1 cellular context compared by ENCODE assay signal in the genomic region with DNA sequence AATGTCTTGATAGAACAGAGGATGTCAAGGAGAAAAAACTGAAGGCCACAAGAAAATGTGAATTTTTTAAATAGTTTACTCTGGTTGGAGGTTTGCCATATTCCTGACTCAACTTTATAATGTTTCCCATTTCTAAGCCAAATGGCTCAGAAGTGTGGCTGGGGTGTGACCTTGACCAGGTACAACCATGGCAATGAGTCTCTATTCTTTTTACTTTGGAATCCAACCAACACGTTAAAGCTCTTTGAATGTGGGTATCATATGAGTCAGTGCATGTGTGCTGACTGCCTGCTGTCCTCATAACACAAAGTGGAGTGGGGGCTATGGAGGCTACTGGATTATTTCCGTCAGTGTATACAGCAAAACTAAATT.
A peak's percentile ranks its signal among the peaks of the same experiment; 100 is the strongest.
TF ChIP-seq lines count a peak whose summit lies in the region.

No MANE protein-coding gene starts in this region.

TF ChIP-seq in HepG2, 621 proteins besides CTCF, POLR2A, EP300 and RAD21 (continued from another document and continues in another):
- TF ChIP-seq, protein P1, sequence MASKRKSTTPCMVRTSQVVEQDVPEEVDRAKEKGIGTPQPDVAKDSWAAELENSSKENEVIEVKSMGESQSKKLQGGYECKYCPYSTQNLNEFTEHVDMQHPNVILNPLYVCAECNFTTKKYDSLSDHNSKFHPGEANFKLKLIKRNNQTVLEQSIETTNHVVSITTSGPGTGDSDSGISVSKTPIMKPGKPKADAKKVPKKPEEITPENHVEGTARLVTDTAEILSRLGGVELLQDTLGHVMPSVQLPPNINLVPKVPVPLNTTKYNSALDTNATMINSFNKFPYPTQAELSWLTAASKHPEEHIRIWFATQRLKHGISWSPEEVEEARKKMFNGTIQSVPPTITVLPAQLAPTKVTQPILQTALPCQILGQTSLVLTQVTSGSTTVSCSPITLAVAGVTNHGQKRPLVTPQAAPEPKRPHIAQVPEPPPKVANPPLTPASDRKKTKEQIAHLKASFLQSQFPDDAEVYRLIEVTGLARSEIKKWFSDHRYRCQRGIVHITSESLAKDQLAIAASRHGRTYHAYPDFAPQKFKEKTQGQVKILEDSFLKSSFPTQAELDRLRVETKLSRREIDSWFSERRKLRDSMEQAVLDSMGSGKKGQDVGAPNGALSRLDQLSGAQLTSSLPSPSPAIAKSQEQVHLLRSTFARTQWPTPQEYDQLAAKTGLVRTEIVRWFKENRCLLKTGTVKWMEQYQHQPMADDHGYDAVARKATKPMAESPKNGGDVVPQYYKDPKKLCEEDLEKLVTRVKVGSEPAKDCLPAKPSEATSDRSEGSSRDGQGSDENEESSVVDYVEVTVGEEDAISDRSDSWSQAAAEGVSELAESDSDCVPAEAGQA (IDR thresholded peaks at IDR 0.05; ENCODE audit: low read depth): no peak
- TF ChIP-seq, protein P1 (CRISPR knock-in tag; IDR thresholded peaks at IDR 0.05; ENCODE audit: borderline replicate concordance): no peak
- TF ChIP-seq, protein P2, sequence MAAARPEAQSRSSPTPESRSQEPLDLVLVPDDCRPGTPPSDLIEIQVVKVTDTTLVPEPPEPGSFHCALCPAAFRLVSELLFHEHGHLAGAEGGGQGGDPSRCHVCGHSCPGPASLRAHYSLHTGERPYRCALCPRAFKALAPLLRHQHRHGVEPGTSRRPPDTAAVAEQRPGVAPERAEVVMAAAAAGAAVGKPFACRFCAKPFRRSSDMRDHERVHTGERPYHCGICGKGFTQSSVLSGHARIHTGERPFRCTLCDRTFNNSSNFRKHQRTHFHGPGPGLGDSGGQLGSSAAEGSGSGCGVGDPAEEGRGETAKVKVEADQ (CRISPR knock-in tag; IDR thresholded peaks at IDR 0.05; ENCODE audit: borderline replicate concordance): no peak
- TF ChIP-seq HOXD1 (CRISPR knock-in tag; IDR thresholded peaks at IDR 0.05) (no peak), ATM (IDR thresholded peaks at IDR 0.05; ENCODE audit: borderline replicate concordance) (no peak), ZNF616 (CRISPR knock-in tag; IDR thresholded peaks at IDR 0.05; ENCODE audit: low read depth) (no peak), GATAD2A (CRISPR knock-in tag; IDR thresholded peaks at IDR 0.05) (0 out of 2 replicates have a peak, but pooled peaks have one; percentile 11), ZKSCAN8 (CRISPR knock-in tag; IDR thresholded peaks at IDR 0.05; ENCODE audit: borderline replicate concordance) (no peak), SOX13 (IDR thresholded peaks at IDR 0.05) (no peak), SOX13 (CRISPR knock-in tag; conservative IDR thresholded peaks at IDR 0.05 in 1 of 2, IDR thresholded peaks at IDR 0.05 in 1 of 2) (peak in 1 of 2 experiments; percentile 10; a peak in 1 of 4 replicates), POGZ (CRISPR knock-in tag; IDR thresholded peaks at IDR 0.05) (0 out of 2 replicates have a peak, but pooled peaks have one; percentile 7), SMAD3 (CRISPR knock-in tag; IDR thresholded peaks at IDR 0.05) (peak; percentile 29; the same call in 1 of the 2 replicates), ERF (CRISPR knock-in tag; IDR thresholded peaks at IDR 0.05) (0 out of 2 replicates have a peak, but pooled peaks have one; percentile 6), SAP130 (CRISPR knock-in tag; IDR thresholded peaks at IDR 0.05; ENCODE audit: low read depth) (peak; percentile 39; the same call in 1 of the 2 replicates), ATAD3A (CRISPR knock-in tag; IDR thresholded peaks at IDR 0.05) (no peak), SP4 (CRISPR knock-in tag; IDR thresholded peaks at IDR 0.05) (no peak), FOSL2 (CRISPR knock-in tag; IDR thresholded peaks at IDR 0.05) (peak; percentile 72), ZNF484 (CRISPR knock-in tag; IDR thresholded peaks at IDR 0.05; ENCODE audit: borderline replicate concordance, low read depth) (no peak), HDAC1 (CRISPR knock-in tag; IDR thresholded peaks at IDR 0.05) (no peak), SMARCC2 (IDR thresholded peaks at IDR 0.05) (no peak), CEBPB (IDR thresholded peaks at IDR 0.05; ENCODE audit: borderline replicate concordance, low read depth, low read length) (no peak), ESRRA (CRISPR knock-in tag; IDR thresholded peaks at IDR 0.05; ENCODE audit: low read depth) (no peak), DMAP1 (CRISPR knock-in tag; IDR thresholded peaks at IDR 0.05) (no peak), HMG20A (CRISPR knock-in tag; IDR thresholded peaks at IDR 0.05; ENCODE audit: borderline replicate concordance) (peak; percentile 24; the same call in 1 of the 2 replicates), PHF5A (CRISPR knock-in tag; IDR thresholded peaks at IDR 0.05; ENCODE audit: low read depth, unreplicated experiment) (no peak), DPF2 (CRISPR knock-in tag; IDR thresholded peaks at IDR 0.05; ENCODE audit: borderline replicate concordance, low read depth) (no peak)
- TF ChIP-seq, protein P3, sequence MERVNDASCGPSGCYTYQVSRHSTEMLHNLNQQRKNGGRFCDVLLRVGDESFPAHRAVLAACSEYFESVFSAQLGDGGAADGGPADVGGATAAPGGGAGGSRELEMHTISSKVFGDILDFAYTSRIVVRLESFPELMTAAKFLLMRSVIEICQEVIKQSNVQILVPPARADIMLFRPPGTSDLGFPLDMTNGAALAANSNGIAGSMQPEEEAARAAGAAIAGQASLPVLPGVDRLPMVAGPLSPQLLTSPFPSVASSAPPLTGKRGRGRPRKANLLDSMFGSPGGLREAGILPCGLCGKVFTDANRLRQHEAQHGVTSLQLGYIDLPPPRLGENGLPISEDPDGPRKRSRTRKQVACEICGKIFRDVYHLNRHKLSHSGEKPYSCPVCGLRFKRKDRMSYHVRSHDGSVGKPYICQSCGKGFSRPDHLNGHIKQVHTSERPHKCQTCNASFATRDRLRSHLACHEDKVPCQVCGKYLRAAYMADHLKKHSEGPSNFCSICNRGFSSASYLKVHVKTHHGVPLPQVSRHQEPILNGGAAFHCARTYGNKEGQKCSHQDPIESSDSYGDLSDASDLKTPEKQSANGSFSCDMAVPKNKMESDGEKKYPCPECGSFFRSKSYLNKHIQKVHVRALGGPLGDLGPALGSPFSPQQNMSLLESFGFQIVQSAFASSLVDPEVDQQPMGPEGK (CRISPR knock-in tag; IDR thresholded peaks at IDR 0.05): 0 out of 2 replicates have a peak, but pooled peaks have one; percentile 14
- TF ChIP-seq, protein P4, sequence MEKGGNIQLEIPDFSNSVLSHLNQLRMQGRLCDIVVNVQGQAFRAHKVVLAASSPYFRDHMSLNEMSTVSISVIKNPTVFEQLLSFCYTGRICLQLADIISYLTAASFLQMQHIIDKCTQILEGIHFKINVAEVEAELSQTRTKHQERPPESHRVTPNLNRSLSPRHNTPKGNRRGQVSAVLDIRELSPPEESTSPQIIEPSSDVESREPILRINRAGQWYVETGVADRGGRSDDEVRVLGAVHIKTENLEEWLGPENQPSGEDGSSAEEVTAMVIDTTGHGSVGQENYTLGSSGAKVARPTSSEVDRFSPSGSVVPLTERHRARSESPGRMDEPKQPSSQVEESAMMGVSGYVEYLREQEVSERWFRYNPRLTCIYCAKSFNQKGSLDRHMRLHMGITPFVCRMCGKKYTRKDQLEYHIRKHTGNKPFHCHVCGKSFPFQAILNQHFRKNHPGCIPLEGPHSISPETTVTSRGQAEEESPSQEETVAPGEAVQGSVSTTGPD (CRISPR knock-in tag; IDR thresholded peaks at IDR 0.05): 0 out of 2 replicates have a peak, but pooled peaks have one; percentile 71
- TF ChIP-seq, protein P5, sequence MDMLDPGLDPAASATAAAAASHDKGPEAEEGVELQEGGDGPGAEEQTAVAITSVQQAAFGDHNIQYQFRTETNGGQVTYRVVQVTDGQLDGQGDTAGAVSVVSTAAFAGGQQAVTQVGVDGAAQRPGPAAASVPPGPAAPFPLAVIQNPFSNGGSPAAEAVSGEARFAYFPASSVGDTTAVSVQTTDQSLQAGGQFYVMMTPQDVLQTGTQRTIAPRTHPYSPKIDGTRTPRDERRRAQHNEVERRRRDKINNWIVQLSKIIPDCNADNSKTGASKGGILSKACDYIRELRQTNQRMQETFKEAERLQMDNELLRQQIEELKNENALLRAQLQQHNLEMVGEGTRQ (IDR thresholded peaks at IDR 0.05; ENCODE audit: low read depth, low read length): no peak
- TF ChIP-seq, protein P5 (CRISPR knock-in tag; IDR thresholded peaks at IDR 0.05; ENCODE audit: borderline replicate concordance): 0 out of 2 replicates have a peak, but pooled peaks have one; percentile 23
- TF ChIP-seq, protein P6, sequence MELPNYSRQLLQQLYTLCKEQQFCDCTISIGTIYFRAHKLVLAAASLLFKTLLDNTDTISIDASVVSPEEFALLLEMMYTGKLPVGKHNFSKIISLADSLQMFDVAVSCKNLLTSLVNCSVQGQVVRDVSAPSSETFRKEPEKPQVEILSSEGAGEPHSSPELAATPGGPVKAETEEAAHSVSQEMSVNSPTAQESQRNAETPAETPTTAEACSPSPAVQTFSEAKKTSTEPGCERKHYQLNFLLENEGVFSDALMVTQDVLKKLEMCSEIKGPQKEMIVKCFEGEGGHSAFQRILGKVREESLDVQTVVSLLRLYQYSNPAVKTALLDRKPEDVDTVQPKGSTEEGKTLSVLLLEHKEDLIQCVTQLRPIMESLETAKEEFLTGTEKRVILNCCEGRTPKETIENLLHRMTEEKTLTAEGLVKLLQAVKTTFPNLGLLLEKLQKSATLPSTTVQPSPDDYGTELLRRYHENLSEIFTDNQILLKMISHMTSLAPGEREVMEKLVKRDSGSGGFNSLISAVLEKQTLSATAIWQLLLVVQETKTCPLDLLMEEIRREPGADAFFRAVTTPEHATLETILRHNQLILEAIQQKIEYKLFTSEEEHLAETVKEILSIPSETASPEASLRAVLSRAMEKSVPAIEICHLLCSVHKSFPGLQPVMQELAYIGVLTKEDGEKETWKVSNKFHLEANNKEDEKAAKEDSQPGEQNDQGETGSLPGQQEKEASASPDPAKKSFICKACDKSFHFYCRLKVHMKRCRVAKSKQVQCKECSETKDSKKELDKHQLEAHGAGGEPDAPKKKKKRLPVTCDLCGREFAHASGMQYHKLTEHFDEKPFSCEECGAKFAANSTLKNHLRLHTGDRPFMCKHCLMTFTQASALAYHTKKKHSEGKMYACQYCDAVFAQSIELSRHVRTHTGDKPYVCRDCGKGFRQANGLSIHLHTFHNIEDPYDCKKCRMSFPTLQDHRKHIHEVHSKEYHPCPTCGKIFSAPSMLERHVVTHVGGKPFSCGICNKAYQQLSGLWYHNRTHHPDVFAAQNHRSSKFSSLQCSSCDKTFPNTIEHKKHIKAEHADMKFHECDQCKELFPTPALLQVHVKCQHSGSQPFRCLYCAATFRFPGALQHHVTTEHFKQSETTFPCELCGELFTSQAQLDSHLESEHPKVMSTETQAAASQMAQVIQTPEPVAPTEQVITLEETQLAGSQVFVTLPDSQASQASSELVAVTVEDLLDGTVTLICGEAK (IDR thresholded peaks at IDR 0.05): no peak
- TF ChIP-seq, protein P6 (CRISPR knock-in tag; IDR thresholded peaks at IDR 0.05): no peak
- TF ChIP-seq, protein P7, sequence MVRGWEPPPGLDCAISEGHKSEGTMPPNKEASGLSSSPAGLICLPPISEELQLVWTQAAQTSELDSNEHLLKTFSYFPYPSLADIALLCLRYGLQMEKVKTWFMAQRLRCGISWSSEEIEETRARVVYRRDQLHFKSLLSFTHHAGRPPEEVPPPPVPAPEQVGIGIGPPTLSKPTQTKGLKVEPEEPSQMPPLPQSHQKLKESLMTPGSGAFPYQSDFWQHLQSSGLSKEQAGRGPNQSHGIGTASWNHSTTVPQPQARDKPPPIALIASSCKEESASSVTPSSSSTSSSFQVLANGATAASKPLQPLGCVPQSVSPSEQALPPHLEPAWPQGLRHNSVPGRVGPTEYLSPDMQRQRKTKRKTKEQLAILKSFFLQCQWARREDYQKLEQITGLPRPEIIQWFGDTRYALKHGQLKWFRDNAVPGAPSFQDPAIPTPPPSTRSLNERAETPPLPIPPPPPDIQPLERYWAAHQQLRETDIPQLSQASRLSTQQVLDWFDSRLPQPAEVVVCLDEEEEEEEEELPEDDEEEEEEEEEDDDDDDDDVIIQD (CRISPR knock-in tag; IDR thresholded peaks at IDR 0.05; ENCODE audit: low read depth): 0 out of 2 replicates have a peak, but pooled peaks have one; percentile 13
